ENCODE assay signal across 3 cellular contexts in genomic region chr14:100801433-100801832, GRCh38. TPM values are rescaled to one million over a fixed set of nuclear protein-coding genes. Genes with fewer than 3 reads are reported as not detected.
"Had no signal": no experiment of that assay in that cellular context is flagged by ENCODE, and none has a peak within 500 bp of the region (broad histone marks: within the 10 kb centered on the region; RNA-seq: fewer than 3 reads in every experiment).

No MANE protein-coding gene starts in this region.

RNA-seq across cellular contexts. Expression of gene MEG3, which starts 24.5 kb away (rescaled TPM):
- total RNA-seq: naive thymus-derived CD8-positive, alpha-beta T cell; natural killer cell treated with Interleukin-12 subunit alpha and Interleukin-12 subunit beta and Interleukin-15 and Interleukin-18, amount 100 ng/mL, for 72 hours; osteocyte had no signal
